Comparison of ENCODE assay signal across 2 cellular contexts in genomic region chr7:156518466-156518865, GRCh38.
TF ChIP-seq lines count a peak whose summit lies in the region.

No MANE protein-coding gene starts in this region.

TF ChIP-seq in HepG2, 621 proteins besides CTCF, POLR2A, EP300 and RAD21:
- no peak for TF ChIP-seq ZNF343 (CRISPR knock-in tag; IDR thresholded peaks at IDR 0.05)
- no peak for TF ChIP-seq HMGA1 (CRISPR knock-in tag; conservative IDR thresholded peaks at IDR 0.05)
- peak; percentile 78 for TF ChIP-seq ZNF768 (CRISPR knock-in tag; IDR thresholded peaks at IDR 0.05)
- TF ChIP-seq GATAD2A (CRISPR knock-in tag; IDR thresholded peaks at IDR 0.05), result no peak
- no peak for TF ChIP-seq TIGD3 (CRISPR knock-in tag; IDR thresholded peaks at IDR 0.05; ENCODE audit: borderline replicate concordance)
- TF ChIP-seq ISX (CRISPR knock-in tag; conservative IDR thresholded peaks at IDR 0.05), result no peak
TF ChIP-seq in HepG2: peak in this region for 1.

TF ChIP-seq in K562, 482 proteins besides CTCF, POLR2A, EP300 and RAD21:
- no peak for TF ChIP-seq NBN (IDR thresholded peaks at IDR 0.05; ENCODE audit: low read depth)
- no peak for TF ChIP-seq MLX (CRISPR knock-in tag; conservative IDR thresholded peaks at IDR 0.05)
- no peak for TF ChIP-seq CBX2 (IDR thresholded peaks at IDR 0.05; ENCODE audit: insufficient read depth, low read length, poor library complexity, severe bottlenecking)
- no peak for TF ChIP-seq RREB1 (CRISPR knock-in tag; IDR thresholded peaks at IDR 0.05)
- no peak for TF ChIP-seq PML (IDR thresholded peaks at IDR 0.05; ENCODE audit: low read length)
- TF ChIP-seq SMARCA4 (IDR thresholded peaks at IDR 0.05), result no peak
- no peak for TF ChIP-seq POLR2AphosphoS5 (IDR thresholded peaks at IDR 0.05; ENCODE audit: control insufficient read depth, insufficient read depth, low read depth, low read length)
- no peak for TF ChIP-seq ILK (tag; IDR thresholded peaks at IDR 0.05; ENCODE audit: borderline replicate concordance, low read depth)
- TF ChIP-seq E2F6 (IDR thresholded peaks at IDR 0.05; ENCODE audit: borderline replicate concordance in 1 of 2, extremely low read depth in 1 of 2, insufficient read depth in 1 of 2, insufficient read length in 1 of 2, low read depth in 1 of 2, low read length in 1 of 2, poor library complexity in 1 of 2, severe bottlenecking in 1 of 2), result no peak
- TF ChIP-seq ZNF766 (CRISPR knock-in tag; conservative IDR thresholded peaks at IDR 0.05), result no peak
- no peak for TF ChIP-seq TAF7 (tag; IDR thresholded peaks at IDR 0.05)
- no peak for TF ChIP-seq THAP12 (CRISPR knock-in tag; IDR thresholded peaks at IDR 0.05)
- no peak for TF ChIP-seq POU5F1 (IDR thresholded peaks at IDR 0.05; ENCODE audit: borderline replicate concordance, low read depth, low read length, partially characterized antibody)
- TF ChIP-seq NELFE (IDR thresholded peaks at IDR 0.05; ENCODE audit: insufficient read depth, insufficient read length), result no peak
- TF ChIP-seq RFX5 (IDR thresholded peaks at IDR 0.05; ENCODE audit: low read depth, low read length), result no peak
- TF ChIP-seq FUS (optimal IDR thresholded peaks at IDR 0.05; ENCODE audit: low read depth, low read length), result no peak
- no peak for TF ChIP-seq RAD51 (IDR thresholded peaks at IDR 0.05; ENCODE audit: borderline replicate concordance, low read depth)
